29 cellular contexts compared by ENCODE assay signal in the genomic region with DNA sequence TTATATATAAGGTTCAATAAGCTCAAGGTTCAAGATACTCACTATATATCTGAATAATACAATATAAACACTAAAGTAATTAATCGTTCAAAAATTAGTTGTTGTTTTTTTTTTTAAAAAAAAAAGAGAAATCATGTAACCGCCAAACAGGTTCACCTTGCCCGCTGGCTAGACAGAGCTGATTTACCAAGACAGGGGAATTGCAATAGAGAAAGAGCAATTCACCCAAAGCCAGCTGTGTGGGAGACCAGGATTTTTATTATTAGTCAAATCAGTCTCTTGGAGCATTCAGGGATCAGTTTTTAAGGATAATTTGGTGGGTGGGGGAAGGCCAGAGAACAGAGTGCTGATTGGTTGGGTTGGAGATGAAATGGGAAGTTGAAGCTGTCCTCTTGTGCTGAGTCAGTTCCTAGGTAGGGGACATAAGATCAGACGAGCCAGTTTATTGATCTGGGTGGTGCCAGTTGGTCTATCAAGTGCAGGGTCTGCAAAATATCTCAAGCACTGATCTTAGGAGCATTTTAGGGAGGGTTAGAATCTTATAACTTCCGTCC. TPM values are rescaled to one million over a fixed set of nuclear protein-coding genes. Genes with fewer than 3 reads are reported as not detected.
"Had no signal": no experiment of that assay in that cellular context is flagged by ENCODE, and none has a peak within 500 bp of the region (broad histone marks: within the 10 kb centered on the region; RNA-seq: fewer than 3 reads in every experiment).

No MANE protein-coding gene starts in this region.

- H3K27ac ChIP-seq: body of pancreas, cardiac muscle cell, heart right ventricle, left lung, lower lobe of right lung, ovary, right atrium auricular region, spleen, tibial nerve had no signal

- ATAC-seq: body of pancreas; effector memory CD8-positive, alpha-beta T cell; heart right ventricle; left lung; lower lobe of right lung; natural killer cell treated with Interleukin-12 subunit alpha and Interleukin-12 subunit beta and Interleukin-15 and Interleukin-18, amount 100 ng/mL, for 72 hours had no signal

- H3K27me3 ChIP-seq: body of pancreas, cardiac muscle cell, heart right ventricle, left lung, ovary, right atrium auricular region, spleen, tibial nerve had no signal

- FAIRE-seq: endothelial cell of umbilical vein, islet of Langerhans had no signal

- H3K9me3 ChIP-seq: body of pancreas, left lung, lower lobe of right lung, mucosa of descending colon, ovary, right atrium auricular region, spleen, tibial nerve had no signal

- H3K27me3 Mint-ChIP-seq: activated naive CD8-positive, alpha-beta T cell; effector memory CD8-positive, alpha-beta T cell; natural killer cell treated with Interleukin-12 subunit alpha and Interleukin-12 subunit beta and Interleukin-15 and Interleukin-18, amount 100 ng/mL, for 72 hours had no signal

- H3K4me3 ChIP-seq: body of pancreas, cardiac muscle cell, heart right ventricle, left lung, lower lobe of right lung, mucosa of descending colon, ovary, right atrium auricular region, spleen, tibial nerve had no signal

- H3K4me3 Mint-ChIP-seq: activated naive CD8-positive, alpha-beta T cell; effector memory CD8-positive, alpha-beta T cell; natural killer cell treated with Interleukin-12 subunit alpha and Interleukin-12 subunit beta and Interleukin-15 and Interleukin-18, amount 100 ng/mL, for 72 hours; T-helper 2 cell treated with Interferon-gamma antibody and Interleukin-4, amounts not matched to agents 5 μg/mL and 100 μg/mL, for 36 hours had no signal

- H3K9me3 Mint-ChIP-seq: effector memory CD8-positive, alpha-beta T cell; natural killer cell treated with Interleukin-12 subunit alpha and Interleukin-12 subunit beta and Interleukin-15 and Interleukin-18, amount 100 ng/mL, for 72 hours; T-helper 2 cell treated with Interferon-gamma antibody and Interleukin-4, amounts not matched to agents 5 μg/mL and 100 μg/mL, for 36 hours had no signal

- H3K36me3 ChIP-seq: ovary had no signal

- DNase-seq: activated CD4-positive, alpha-beta T cell treated with anti-CD3 and anti-CD28 coated beads for 4 hours; activated CD4-positive, alpha-beta T cell treated with anti-CD3 and anti-CD28 coated beads, Interleukin-2, amount 50 U/mL, for 4 hours; activated CD4-positive, CD25-positive, alpha-beta regulatory T cell; activated CD8-positive, alpha-beta memory T cell treated with anti-CD3 and anti-CD28 coated beads for 24 hours; activated effector memory CD4-positive, alpha-beta T cell treated with Interleukin-2 at 50 U/mL for 16 hours; activated naive CD4-positive, alpha-beta T cell treated with Interleukin-2 at 50 U/mL for 16 hours; anterior cingulate cortex; body of pancreas; cortex of kidney; effector memory CD8-positive, alpha-beta T cell; heart right ventricle; left lung; lower lobe of right lung; mesendoderm; mucosa of descending colon; ovary; spleen; stimulated activated naive CD4-positive, alpha-beta T cell treated with Interleukin-2 at 50 U/mL for 16 hours; T-helper 1 cell had no signal

- H3K36me3 Mint-ChIP-seq: natural killer cell treated with Interleukin-12 subunit alpha and Interleukin-12 subunit beta and Interleukin-15 and Interleukin-18, amount 100 ng/mL, for 72 hours had no signal

- H3K27ac Mint-ChIP-seq: activated naive CD8-positive, alpha-beta T cell; natural killer cell treated with Interleukin-12 subunit alpha and Interleukin-12 subunit beta and Interleukin-15 and Interleukin-18, amount 100 ng/mL, for 72 hours; T-helper 2 cell treated with Interferon-gamma antibody and Interleukin-4, amounts not matched to agents 5 μg/mL and 100 μg/mL, for 36 hours had no signal

RNA-seq across cellular contexts. Expression of a gene that starts 12.8 kb away (rescaled TPM):
- total RNA-seq: cerebellum, endothelial cell of umbilical vein, pulmonary artery endothelial cell had no signal
